In genomic region chr17:7046127-7046724, GRCh38 we compare ENCODE assay signal across 6 cellular contexts. TPM values are rescaled to one million over a fixed set of nuclear protein-coding genes. Genes with fewer than 3 reads are reported as not detected.
DNase-seq lines count a peak whose midpoint lies in the region; ATAC-seq and TF ChIP-seq lines count a peak whose summit lies in the region.

No MANE protein-coding gene starts in this region.

- no peak overlapping the region for H3K9ac ChIP-seq in iPS-18a (ENCODE audit: low read length)

- no peak for DNase-seq in GM12865 (ENCODE audit: low read depth)
- no peak for DNase-seq in testis
- no peak for DNase-seq in NCI-H2171 treated with DMSO at 0.1 percent for 48 hours (lab: John Stamatoyannopoulos, UW)

- peaks cover 9% of the 10 kb centered on the region for H3K4me1 ChIP-seq in iPS-18a (ENCODE audit: control insufficient read depth, low read depth, low read length)
- H3K4me1 ChIP-seq in testis: peaks cover 33% of the 10 kb centered on the region

- H3K27ac ChIP-seq in VCaP (peak overlapping the region; percentile 96), iPS-18a (ENCODE audit: low read length) (no peak overlapping the region), testis (peak overlapping the region; percentile 65 to 70)

- H3K36me3 ChIP-seq in iPS-18a (ENCODE audit: control insufficient read depth, low read depth, low read length): no peaks in the 10 kb centered on the region
- H3K36me3 ChIP-seq in testis (ENCODE audit: low read depth, missing control alignments): no peaks in the 10 kb centered on the region

- TF ChIP-seq CTCF in GM12865 (IDR thresholded peaks at IDR 0.05; ENCODE audit: insufficient read depth, low read depth, low read length, missing control alignments): no peak
- TF ChIP-seq CTCF in VCaP (conservative IDR thresholded peaks at IDR 0.05): peak; percentile 11
- TF ChIP-seq CTCF in testis (IDR thresholded peaks at IDR 0.05): no peak

- H3K9me3 ChIP-seq in iPS-18a (ENCODE audit: control insufficient read depth, low read depth, low read length) (no peaks in the 10 kb centered on the region), testis (no peaks in the 10 kb centered on the region)

- TF ChIP-seq POLR2A in testis (IDR thresholded peaks at IDR 0.05): no peak

- peak overlapping the region; percentile 57 for H3K4me3 ChIP-seq in GM12865 (ENCODE audit: low read depth, low read length)
- peak overlapping the region; percentile 65 for H3K4me3 ChIP-seq in iPS-18a (ENCODE audit: low read length)
- H3K4me3 ChIP-seq in testis: no peak overlapping the region

- no peak for ATAC-seq in GM21528 (IDR thresholded peaks at IDR 0.05; ENCODE audit: low FRiP score, unreplicated experiment)

- intact Hi-C loops in testis (cut with DNase I; ENCODE audit: low total_unique reads): no loop called here

- H3K27me3 ChIP-seq in iPS-18a (ENCODE audit: control insufficient read depth, insufficient read depth, low read length) (peaks cover 56% of the 10 kb centered on the region), testis (no peaks in the 10 kb centered on the region)

- WGBS in testis, 2 donors: 10 to 14% methylated on average over 15 of the region's 15 CpGs

RNA-seq across cellular contexts. Expression of gene SLC16A11, which starts 2.3 kb away (rescaled TPM):
- 1 to 10 TPM in 1 of 2 donors, under 1 TPM in 1; 0.55 to 2.0 TPM for total RNA-seq in testis
- 3.0 TPM for polyA plus RNA-seq in testis (ENCODE audit: insufficient read depth, low read depth, low replicate concordance)

RNA-seq across cellular contexts. Expression of gene SLC16A13, which starts 10.4 kb away (rescaled TPM):
- 1 to 10 TPM; 1.9 to 2.2 TPM for total RNA-seq in testis
- 2.0 TPM for polyA plus RNA-seq in testis (ENCODE audit: insufficient read depth, low read depth, low replicate concordance)

RNA-seq across cellular contexts. Expression of gene BCL6B, which starts 23.4 kb away (rescaled TPM):
- 1 to 10 TPM; 2.5 to 3.5 TPM for total RNA-seq in testis
- polyA plus RNA-seq in testis (ENCODE audit: insufficient read depth, low read depth, low replicate concordance): 4.6 TPM

RNA-seq across cellular contexts. Expression of gene RNASEK, which starts 33.8 kb away (rescaled TPM):
- 100 to 1,000 TPM; 208 to 314 TPM for total RNA-seq in testis
- polyA plus RNA-seq in testis (ENCODE audit: insufficient read depth, low read depth, low replicate concordance): 317 TPM

RNA-seq across cellular contexts. Expression of gene CLEC10A, which starts 33.8 kb away (rescaled TPM):
- 1 to 10 TPM; 3.5 to 3.8 TPM for total RNA-seq in testis
- polyA plus RNA-seq in testis (ENCODE audit: insufficient read depth, low read depth, low replicate concordance): 11.7 TPM

Comparison
In these comparisons a context has a peak if more than half of its experiments do, and no peak if none do; other contexts are left out.
1. H3K4me3 ChIP-seq: peak in GM12865 (single experiment) and iPS-18a (single experiment); none in testis (0 of 2).